28 cellular contexts compared by ENCODE assay signal in the genomic region with DNA sequence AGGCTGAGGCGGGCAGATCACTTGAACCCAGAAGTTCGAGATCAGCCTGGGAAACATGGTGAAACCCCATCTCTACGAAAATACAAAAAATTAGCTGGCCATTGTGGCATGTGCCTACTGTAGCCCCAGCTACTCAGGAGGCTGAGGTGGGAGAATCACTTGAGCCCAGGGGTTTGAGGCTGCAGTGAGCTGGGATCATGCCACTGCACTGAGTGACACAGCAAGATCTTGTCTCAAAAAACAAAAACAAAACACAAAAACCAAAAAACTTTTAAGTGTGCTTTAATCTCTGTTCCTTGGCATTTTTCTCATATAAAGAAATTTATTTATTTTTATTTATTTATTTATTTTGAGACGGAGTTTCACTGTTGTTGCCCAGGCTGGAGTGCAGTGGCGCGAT.
"Had no signal": no experiment of that assay in that cellular context is flagged by ENCODE, and none has a peak within 500 bp of the region (broad histone marks: within the 10 kb centered on the region; RNA-seq: fewer than 3 reads in every experiment).

No MANE protein-coding gene starts in this region.

- DNase-seq: colonic mucosa; cortex of kidney; dermis blood vessel endothelial cell; dorsolateral prefrontal cortex; effector CD4-positive, alpha-beta T cell; effector CD8-positive, alpha-beta T cell; effector memory CD4-positive, alpha-beta T cell; effector memory CD8-positive, alpha-beta T cell; endodermal cell; erythroblast; esophagus squamous epithelium; foreskin fibroblast; foreskin keratinocyte; foreskin melanocyte; gastrocnemius medialis; glutamatergic neuron; head of caudate nucleus; heart left ventricle; heart right ventricle had no signal

- H3K36me3 ChIP-seq: colonic mucosa, esophagus muscularis mucosa, esophagus squamous epithelium, gastrocnemius medialis, gastroesophageal sphincter, heart left ventricle, heart right ventricle had no signal

- FAIRE-seq: colon, endometrium, endothelial cell of umbilical vein, frontal cortex had no signal

- H3K9me3 ChIP-seq: colonic mucosa, esophagus muscularis mucosa, esophagus squamous epithelium, gastrocnemius medialis, gastroesophageal sphincter, heart left ventricle, heart right ventricle had no signal

- H3K27me3 ChIP-seq: colonic mucosa, esophagus muscularis mucosa, gastrocnemius medialis, gastroesophageal sphincter had no signal

- H3K4me3 ChIP-seq: colonic mucosa, coronary artery, dorsolateral prefrontal cortex, esophagus muscularis mucosa, esophagus squamous epithelium, gastrocnemius medialis, gastroesophageal sphincter, heart left ventricle, heart right ventricle had no signal

- H3K4me1 ChIP-seq: colonic mucosa, foreskin keratinocyte, gastrocnemius medialis, heart left ventricle had no signal

- H3K27ac ChIP-seq: coronary artery, dorsolateral prefrontal cortex, epithelial cell of prostate, esophagus muscularis mucosa, esophagus squamous epithelium, foreskin keratinocyte, gastrocnemius medialis, gastroesophageal sphincter, heart left ventricle, heart right ventricle had no signal

- ATAC-seq: effector memory CD8-positive, alpha-beta T cell; esophagus mucosa; foreskin keratinocyte; gastrocnemius medialis; gastroesophageal sphincter; heart left ventricle; heart right ventricle had no signal
